ENCODE assay signal across 31 cellular contexts in the genomic region with DNA sequence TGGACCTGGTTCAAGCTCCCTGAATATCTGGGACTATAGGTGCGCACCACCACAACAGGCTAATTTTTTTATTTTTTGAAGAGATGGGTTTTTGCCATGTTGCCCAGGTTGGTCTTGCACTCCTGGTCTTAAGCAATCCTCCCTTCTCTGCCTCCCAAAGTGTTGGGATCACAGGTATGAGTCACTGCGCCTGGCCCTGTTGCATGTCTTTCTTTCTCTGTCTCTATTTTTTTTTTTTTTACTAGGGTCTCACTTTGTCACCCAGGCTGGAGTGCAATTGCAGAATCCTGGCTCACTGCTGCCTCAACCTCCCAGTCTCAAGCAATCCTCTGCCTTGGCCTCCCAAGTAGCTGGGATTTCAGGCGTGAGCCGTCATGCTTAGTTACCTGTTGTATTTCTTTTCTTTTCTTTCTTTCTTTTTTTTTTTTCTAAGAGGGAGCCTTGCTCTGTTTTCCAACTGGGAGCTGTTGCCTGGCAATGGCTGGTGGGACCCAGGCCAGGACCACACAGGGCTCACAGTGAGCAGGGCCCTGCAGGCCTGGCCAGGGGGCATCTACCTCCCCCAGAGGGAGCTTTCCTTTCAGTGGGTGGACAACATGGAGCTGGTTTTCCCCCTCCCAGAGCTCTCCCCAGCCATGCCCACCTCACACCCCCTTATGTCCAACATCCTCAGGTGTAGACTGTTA. TPM values are rescaled to one million over a fixed set of nuclear protein-coding genes. Genes with fewer than 3 reads are reported as not detected.
A peak's percentile ranks its signal among the peaks of the same experiment; 100 is the strongest.
DNase-seq lines count a peak whose midpoint lies in the region; ATAC-seq and TF ChIP-seq lines count a peak whose summit lies in the region.
"Had no signal": no experiment of that assay in that cellular context is flagged by ENCODE, and none has a peak within 500 bp of the region (broad histone marks: within the 10 kb centered on the region; RNA-seq: fewer than 3 reads in every experiment).

No MANE protein-coding gene starts in this region.

- H3K9me3 Mint-ChIP-seq in osteocyte (ENCODE audit: unreplicated experiment), result no peaks in the 10 kb centered on the region
- H3K9me3 Mint-ChIP-seq: activated CD4-positive, alpha-beta memory T cell treated with anti-CD3 and anti-CD28 coated beads for 36 hours; activated naive CD4-positive, alpha-beta T cell treated with anti-CD3 and anti-CD28 coated beads, Interleukin-2, amount 10 ng/mL, durations not matched to agents 7 days and 5 days; activated T-helper 1 cell treated with anti-CD3 and anti-CD28 coated beads, Interleukin-12 subunit alpha, Interleukin-12 subunit beta, Interleukin-2, Interleukin-4 antibody, amounts not matched to agents 30 ng/mL and 10 ng/mL and 1 ng/mL, durations not matched to agents 14 hours and 24 hours and 36 hours; CD4-positive, alpha-beta T cell; natural killer cell; stimulated activated memory B cell treated with anti-CD40 and anti-IgM and Interleukin-4, amounts not matched to agents 10 μg/mL and 1 μg/mL and 100 μg/mL, for 72 hours had no signal

- H3K27ac Mint-ChIP-seq in osteocyte (ENCODE audit: unreplicated experiment), result no peak overlapping the region
- H3K27ac Mint-ChIP-seq: activated CD4-positive, alpha-beta memory T cell treated with anti-CD3 and anti-CD28 coated beads for 36 hours; activated naive CD4-positive, alpha-beta T cell treated with anti-CD3 and anti-CD28 coated beads, Interleukin-2, amount 10 ng/mL, durations not matched to agents 7 days and 5 days; activated T-helper 1 cell treated with anti-CD3 and anti-CD28 coated beads, Interleukin-12 subunit alpha, Interleukin-12 subunit beta, Interleukin-2, Interleukin-4 antibody, amounts not matched to agents 30 ng/mL and 10 ng/mL and 1 ng/mL, durations not matched to agents 14 hours and 24 hours and 36 hours; CD4-positive, alpha-beta T cell; natural killer cell; stimulated activated memory B cell treated with anti-CD40 and anti-IgM and Interleukin-4, amounts not matched to agents 10 μg/mL and 1 μg/mL and 100 μg/mL, for 72 hours had no signal

- no peak for TF ChIP-seq CTCF in osteocyte (IDR thresholded peaks at IDR 0.05)

- DNase-seq in Right ventricle myocardium inferior (ENCODE audit: missing footprints) (peak; percentile 30), cardiac septum (ENCODE audit: low spot score) (no peak), Right ventricle myocardium superior (no peak), kidney glomerular epithelial cell (lab: John Stamatoyannopoulos, UW) (peak; percentile 9), HuH-7.5 (ENCODE audit: low spot score) (no peak), HUDEP-2 (lab: John Stamatoyannopoulos, UW; ENCODE audit: unreplicated experiment in 76 of 76) (no peak), osteocyte (ENCODE audit: extremely low spot score, unreplicated experiment) (no peak)
- DNase-seq in stimulated activated CD8-positive, alpha-beta memory T cell treated with anti-CD3 and anti-CD28 coated beads, Interleukin-4, amount 100 ng/mL, for 48 hours, result no peak
- DNase-seq: activated CD4-positive, alpha-beta memory T cell treated with anti-CD3 and anti-CD28 coated beads for 36 hours; activated CD4-positive, CD25-positive, alpha-beta regulatory T cell treated with anti-CD3 and anti-CD28 coated beads, Interleukin-2, amount 50 U/mL, for 72 hours; activated CD8-positive, alpha-beta memory T cell treated with anti-CD3 and anti-CD28 coated beads, Interleukin-2, amount 50 U/mL, for 48 hours; activated naive CD4-positive, alpha-beta T cell treated with anti-CD3 and anti-CD28 coated beads, Interleukin-2, amount 10 ng/mL, durations not matched to agents 7 days and 5 days; amniotic stem cell; CD4-positive, alpha-beta T cell; effector memory CD4-positive, alpha-beta T cell; EL; H7; mucosa of descending colon; natural killer cell; NCI-H1417 treated with DMSO at 0.1 percent for 48 hours; NCI-H2081; NCI-H2227 treated with DMSO at 0.1 percent for 48 hours; NCI-H526 treated with DMSO at 0.1 percent for 48 hours; SHP77 treated with DMSO at 0.1 percent for 48 hours; T-helper 2 cell; upper lobe of right lung had no signal

- peaks cover 6% of the 10 kb centered on the region for H3K27me3 Mint-ChIP-seq in osteocyte (ENCODE audit: unreplicated experiment)
- H3K27me3 Mint-ChIP-seq: activated CD4-positive, alpha-beta memory T cell treated with anti-CD3 and anti-CD28 coated beads for 36 hours; CD4-positive, alpha-beta T cell had no signal

- peaks cover 4% of the 10 kb centered on the region for H3K4me1 Mint-ChIP-seq in osteocyte (ENCODE audit: unreplicated experiment)
- H3K4me1 Mint-ChIP-seq: activated naive CD4-positive, alpha-beta T cell treated with anti-CD3 and anti-CD28 coated beads, Interleukin-2, amount 10 ng/mL, durations not matched to agents 7 days and 5 days; natural killer cell; stimulated activated memory B cell treated with anti-CD40 and anti-IgM and Interleukin-4, amounts not matched to agents 10 μg/mL and 1 μg/mL and 100 μg/mL, for 72 hours had no signal

- no peaks in the 10 kb centered on the region for H3K36me3 Mint-ChIP-seq in osteocyte (ENCODE audit: unreplicated experiment)
- H3K36me3 Mint-ChIP-seq: activated CD4-positive, alpha-beta memory T cell treated with anti-CD3 and anti-CD28 coated beads for 36 hours; activated naive CD4-positive, alpha-beta T cell treated with anti-CD3 and anti-CD28 coated beads, Interleukin-2, amount 10 ng/mL, durations not matched to agents 7 days and 5 days; natural killer cell; stimulated activated memory B cell treated with anti-CD40 and anti-IgM and Interleukin-4, amounts not matched to agents 10 μg/mL and 1 μg/mL and 100 μg/mL, for 72 hours had no signal

- ATAC-seq in Right ventricle myocardium inferior, result no peak
- peak; percentile 37 for ATAC-seq in Right ventricle myocardium superior (ENCODE audit: poor library complexity)
- ATAC-seq: mucosa of descending colon; natural killer cell; Panc1; stimulated activated memory B cell treated with anti-CD40 and anti-IgM and Interleukin-4, amounts not matched to agents 10 μg/mL and 1 μg/mL and 100 μg/mL, for 72 hours; upper lobe of right lung had no signal

- intact Hi-C loops in Right ventricle myocardium inferior (cut with DNase I), result loop anchor here (10.0 kb wide), 3 partner anchors 160 to 350 kb away; a partner anchor contains a TSS
- intact Hi-C loops in cardiac septum (cut with DNase I), result loop anchor here (5.0 to 10.0 kb wide), 2 partner anchors 62 to 190 kb away; a partner anchor contains a TSS
- intact Hi-C loops in Right ventricle myocardium superior (cut with DNase I), result loop anchor here (5.0 kb wide), 1 partner anchor 52 kb away; a partner anchor contains a TSS

- H3K4me3 Mint-ChIP-seq in osteocyte (ENCODE audit: unreplicated experiment), result no peak overlapping the region
- H3K4me3 Mint-ChIP-seq: activated CD4-positive, alpha-beta memory T cell treated with anti-CD3 and anti-CD28 coated beads for 36 hours; activated naive CD4-positive, alpha-beta T cell treated with anti-CD3 and anti-CD28 coated beads, Interleukin-2, amount 10 ng/mL, durations not matched to agents 7 days and 5 days; activated T-helper 1 cell treated with anti-CD3 and anti-CD28 coated beads, Interleukin-12 subunit alpha, Interleukin-12 subunit beta, Interleukin-2, Interleukin-4 antibody, amounts not matched to agents 30 ng/mL and 10 ng/mL and 1 ng/mL, durations not matched to agents 14 hours and 24 hours and 36 hours; CD4-positive, alpha-beta T cell; natural killer cell; stimulated activated memory B cell treated with anti-CD40 and anti-IgM and Interleukin-4, amounts not matched to agents 10 μg/mL and 1 μg/mL and 100 μg/mL, for 72 hours had no signal

RNA-seq across cellular contexts. Expression of a gene that starts 6.0 kb away (rescaled TPM):
- total RNA-seq in Right ventricle myocardium inferior, result 3,838 TPM
- total RNA-seq in cardiac septum, result 2,493 TPM
- 2,290 TPM for total RNA-seq in Right ventricle myocardium superior
- total RNA-seq in osteocyte, result not detected in 2 replicates
- total RNA-seq: activated CD4-positive, alpha-beta memory T cell treated with anti-CD3 and anti-CD28 coated beads for 36 hours; activated T-helper 1 cell treated with anti-CD3 and anti-CD28 coated beads, Interleukin-12 subunit alpha, Interleukin-12 subunit beta, Interleukin-2, Interleukin-4 antibody, amounts not matched to agents 30 ng/mL and 10 ng/mL and 1 ng/mL, durations not matched to agents 14 hours and 24 hours and 36 hours; CD4-positive, alpha-beta T cell; epithelial cell of proximal tubule; natural killer cell; omental fat pad had no signal

RNA-seq across cellular contexts. Expression of a gene that starts 11.7 kb away (rescaled TPM):
- total RNA-seq in Right ventricle myocardium inferior (87.3 TPM), cardiac septum (88.1 TPM), Right ventricle myocardium superior (75.3 TPM), osteocyte (59.2 and 63.0 TPM in 2 replicates)

RNA-seq across cellular contexts. Expression of a gene that starts 30.9 kb away (rescaled TPM):
- total RNA-seq in Right ventricle myocardium inferior, result 13.6 TPM
- 93.1 TPM for total RNA-seq in cardiac septum
- total RNA-seq in Right ventricle myocardium superior, result 12.4 TPM
- 781 and 794 TPM in 2 replicates for total RNA-seq in osteocyte

RNA-seq across cellular contexts. Expression of a gene that starts 52.8 kb away (rescaled TPM):
- total RNA-seq in Right ventricle myocardium inferior (16.1 TPM), cardiac septum (13.9 TPM), Right ventricle myocardium superior (15.5 TPM), osteocyte (29.3 and 31.9 TPM in 2 replicates)

RNA-seq across cellular contexts. Expression of a gene that starts 54.2 kb away (rescaled TPM):
- 1.8 TPM for total RNA-seq in Right ventricle myocardium inferior
- total RNA-seq in cardiac septum, result 3.7 TPM
- 1.3 TPM for total RNA-seq in Right ventricle myocardium superior
- not detected in 2 replicates for total RNA-seq in osteocyte
- total RNA-seq: natural killer cell had no signal

Comparison
In these comparisons a context has a peak if more than half of its experiments do, and no peak if none do; other contexts are left out.
1. DNase-seq: peak in Right ventricle myocardium inferior (single experiment) and kidney glomerular epithelial cell (single experiment); none in cardiac septum (single experiment), Right ventricle myocardium superior (single experiment), stimulated activated CD8-positive, alpha-beta memory T cell treated with anti-CD3 and anti-CD28 coated beads, Interleukin-4, amount 100 ng/mL, for 48 hours (single experiment), HuH-7.5 (single experiment), HUDEP-2 (0 of 76) and osteocyte (single experiment).
2. RNA of a gene that starts 6.0 kb away (total RNA-seq): 3,838 TPM in Right ventricle myocardium inferior (single experiment), 2,493 TPM in cardiac septum (single experiment) and 2,290 TPM in Right ventricle myocardium superior (single experiment); not detected in osteocyte; every median in the first group is over 1,000 times any median in the second.